In the genomic region with DNA sequence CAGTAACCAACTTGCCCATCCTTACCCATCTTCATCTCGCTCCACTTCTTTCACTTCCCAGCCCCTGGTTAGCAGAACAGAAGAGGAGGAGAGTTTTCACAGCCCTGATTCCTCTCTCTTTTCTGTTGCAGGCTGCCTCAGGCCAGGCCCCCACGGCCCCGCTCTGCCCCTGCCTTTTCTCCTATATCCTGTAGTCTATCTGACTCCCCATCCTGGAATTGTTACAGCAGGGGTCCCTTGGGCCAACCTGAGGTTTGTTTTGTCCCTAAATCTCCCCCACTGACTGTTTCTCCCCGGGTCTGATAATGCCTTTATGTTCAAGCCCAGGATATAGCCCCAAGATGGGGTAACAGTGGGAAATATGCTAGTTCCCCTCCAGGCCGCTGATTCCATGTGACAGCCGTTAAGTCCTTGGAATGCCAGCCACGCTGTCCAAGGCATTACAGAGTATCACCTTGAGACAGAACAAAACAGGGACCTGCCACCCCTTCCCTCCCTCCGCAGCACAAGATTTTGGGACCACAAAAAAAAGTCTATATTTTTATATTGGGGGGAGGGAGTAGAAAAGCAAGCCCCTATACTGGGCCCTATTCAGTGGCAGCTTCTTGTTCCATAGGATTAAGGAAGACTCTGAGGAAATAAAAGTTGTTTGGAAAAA, we compare ENCODE assay signal across 8 cellular contexts. TPM values are rescaled to one million over a fixed set of nuclear protein-coding genes. Genes with fewer than 3 reads are reported as not detected.
DNase-seq lines count a peak whose midpoint lies in the region; ATAC-seq and TF ChIP-seq lines count a peak whose summit lies in the region.

No MANE protein-coding gene starts in this region.

- H3K4me1 ChIP-seq in hepatocyte (ENCODE audit: insufficient read depth) (peaks cover 20% of the 10 kb centered on the region), spleen (peaks cover 30 to 82% (median 60%) of the 10 kb centered on the region in 6 donors)

- H3K9me3 Mint-ChIP-seq in HFFc6, result no peaks in the 10 kb centered on the region
- H3K9me3 Mint-ChIP-seq in activated CD8-positive, alpha-beta T cell treated with anti-CD3 and anti-CD28 coated beads for 36 hours, result no peaks in the 10 kb centered on the region

- H3K36me3 ChIP-seq in hepatocyte (replicated peaks; ENCODE audit: insufficient read depth, low read depth) (no peaks in the 10 kb centered on the region), spleen (peaks cover 0 to 52% (median 26%) of the 10 kb centered on the region in 6 donors)

- CTCF ChIA-PET in activated CD8-positive, alpha-beta T cell treated with anti-CD3 and anti-CD28 coated beads for 36 hours (lab: Charles Lee), result interaction anchor here (4.9 kb wide), 1 partner anchor 19 kb away, joined by 32 read pairs; a partner anchor contains a TSS

- no peaks in the 10 kb centered on the region for H3K9me2 ChIP-seq in hepatocyte (replicated peaks; ENCODE audit: insufficient read depth)

- H3K27me3 ChIP-seq in hepatocyte, result no peaks in the 10 kb centered on the region
- no peaks in the 10 kb centered on the region for H3K27me3 ChIP-seq in spleen (replicated peaks in 1 of 7)

- H3K9me3 ChIP-seq in hepatocyte (ENCODE audit: low read depth), result no peaks in the 10 kb centered on the region
- no peaks in the 10 kb centered on the region for H3K9me3 ChIP-seq in spleen

- H3K27ac ChIP-seq in hepatocyte (peak overlapping the region; percentile 97), spleen (peak overlapping the region in 4 of 8 donors; percentile 94 to 97 (median 96))

- H3K27me3 Mint-ChIP-seq in HFFc6 (ENCODE audit: insufficient read depth), result peaks cover 1% of the 10 kb centered on the region; the same call in 1 of the 2 replicates
- no peaks in the 10 kb centered on the region for H3K27me3 Mint-ChIP-seq in activated CD8-positive, alpha-beta T cell treated with anti-CD3 and anti-CD28 coated beads for 36 hours

- POLR2A ChIA-PET in activated CD8-positive, alpha-beta T cell treated with anti-CD3 and anti-CD28 coated beads for 36 hours (lab: Charles Lee), result interaction anchor here (1.2 to 3.1 kb wide), 3 partner anchors 15 to 27 kb away, joined by 3 to 8 read pairs (median 8); no protein-coding TSS in a partner anchor

- intact Hi-C loops in activated CD8-positive, alpha-beta T cell treated with anti-CD3 and anti-CD28 coated beads for 36 hours (cut with micrococcal nuclease), result no loop called here
- intact Hi-C loops in spleen (cut with DNase I; ENCODE audit: low total_unique reads), result no loop called here

- peaks cover 46% of the 10 kb centered on the region for H3K36me3 Mint-ChIP-seq in HFFc6 (ENCODE audit: low read depth)
- H3K36me3 Mint-ChIP-seq in activated CD8-positive, alpha-beta T cell treated with anti-CD3 and anti-CD28 coated beads for 36 hours (ENCODE audit: low read depth), result peaks cover 31% of the 10 kb centered on the region

- DNase-seq in HFFc6 (no peak), hepatocyte (ENCODE audit: low spot score) (no peak), spleen (peak; percentile 64), foreskin melanocyte (no peak), GM13976 (ENCODE audit: low spot score) (no peak)
- no peak for DNase-seq in activated CD8-positive, alpha-beta T cell treated with anti-CD3 and anti-CD28 coated beads for 36 hours
- DNase-seq in activated CD4-positive, alpha-beta T cell treated with anti-CD3 and anti-CD28 coated beads, Interleukin-2, amount 50 U/mL, for 1 hour, result no peak

- H3K27ac Mint-ChIP-seq in HFFc6, result peak overlapping the region; percentile 93
- H3K27ac Mint-ChIP-seq in activated CD8-positive, alpha-beta T cell treated with anti-CD3 and anti-CD28 coated beads for 36 hours, result peak overlapping the region; percentile 95

- ATAC-seq in activated CD8-positive, alpha-beta T cell treated with anti-CD3 and anti-CD28 coated beads for 36 hours, result no peak
- ATAC-seq in GM19455 (IDR thresholded peaks at IDR 0.05; ENCODE audit: unreplicated experiment), result no peak

- H3K79me2 ChIP-seq in hepatocyte, result peaks cover 37% of the 10 kb centered on the region

- WGBS in hepatocyte (ENCODE audit: low lambda C conversion rate, missing lambda C conversion rate), result 82% methylated on average over 8 of the region's 8 CpGs
- WGBS in spleen, 5 donors, result 77 to 88% (median 82%) methylated on average over 8 of the region's 8 CpGs

- no peak overlapping the region for H2AFZ ChIP-seq in hepatocyte

- peaks cover 14% of the 10 kb centered on the region for H4K20me1 ChIP-seq in hepatocyte (ENCODE audit: insufficient read depth, poor library complexity, severe bottlenecking)

- TF ChIP-seq CTCF in HFFc6 (IDR thresholded peaks at IDR 0.05) (no peak), hepatocyte (IDR thresholded peaks at IDR 0.05; ENCODE audit: poor library complexity) (no peak), spleen (IDR thresholded peaks at IDR 0.05 in 8 of 11, conservative IDR thresholded peaks at IDR 0.05 in 3 of 11) (no peak), GM13976 (IDR thresholded peaks at IDR 0.05; ENCODE audit: borderline replicate concordance, control extremely low read depth, extremely low read depth, insufficient read depth, missing control alignments) (no peak)
- no peak for TF ChIP-seq CTCF in activated CD8-positive, alpha-beta T cell treated with anti-CD3 and anti-CD28 coated beads for 36 hours (IDR thresholded peaks at IDR 0.05)

- H3K4me1 Mint-ChIP-seq in HFFc6 (ENCODE audit: low read depth), result peaks cover 49% of the 10 kb centered on the region
- peaks cover 64% of the 10 kb centered on the region for H3K4me1 Mint-ChIP-seq in activated CD8-positive, alpha-beta T cell treated with anti-CD3 and anti-CD28 coated beads for 36 hours (ENCODE audit: low read depth)

- H3K4me3 ChIP-seq in hepatocyte, result peak overlapping the region; percentile 94
- H3K4me3 ChIP-seq in spleen, result peak overlapping the region in 7 of 8 donors; percentile 85 to 94 (median 89)

- H3K4me2 ChIP-seq in hepatocyte, result peak overlapping the region; percentile 94

- in situ Hi-C loops in GM13976 (cut with MboI; ENCODE audit: low sequenced_read_pairs, unreplicated experiment), result no loop called here

- TF ChIP-seq POLR2A in spleen (IDR thresholded peaks at IDR 0.05), result no peak

- H3K4me3 Mint-ChIP-seq in HFFc6, result peak overlapping the region; percentile 99
- H3K4me3 Mint-ChIP-seq in activated CD8-positive, alpha-beta T cell treated with anti-CD3 and anti-CD28 coated beads for 36 hours, result peak overlapping the region; percentile 98

RNA-seq across cellular contexts. Expression of a gene that starts 1.4 kb away (rescaled TPM):
- 100 to 1,000 TPM; 500 to 565 (median 548) TPM for total RNA-seq in HFFc6 (2021; fragmentation: NEBNext Ultra II Directional; extraction: Animal tissue kit (Norgen Biotek cat#: 25700))
- total RNA-seq in activated CD8-positive, alpha-beta T cell treated with anti-CD3 and anti-CD28 coated beads for 36 hours, result 100 to 1,000 TPM; 257 to 262 TPM
- total RNA-seq in hepatocyte (364 and 380 TPM in 2 replicates), spleen (100 to 1,000 TPM; 197 to 292 (median 235) TPM)
- polyA plus RNA-seq in hepatocyte (839 and 872 TPM in 2 replicates), spleen (100 to 1,000 TPM; 418 to 556 (median 523) TPM)

RNA-seq across cellular contexts. Expression of a gene that starts 8.3 kb away (rescaled TPM):
- total RNA-seq in HFFc6 (2021; fragmentation: NEBNext Ultra II Directional; extraction: Animal tissue kit (Norgen Biotek cat#: 25700)), result 100 to 1,000 TPM; 144 to 208 (median 183) TPM
- under 1 TPM; 0.61 to 0.63 TPM for total RNA-seq in activated CD8-positive, alpha-beta T cell treated with anti-CD3 and anti-CD28 coated beads for 36 hours
- total RNA-seq in hepatocyte, result 59.6 and 80.8 TPM in 2 replicates
- polyA plus RNA-seq in hepatocyte, result 109 and 128 TPM in 2 replicates
- total RNA-seq in spleen, result 100 to 1,000 TPM in 6 of 7 donors, 10 to 100 TPM in 1; 62.5 to 152 (median 112) TPM
- polyA plus RNA-seq in spleen, result 10 to 100 TPM; 18.3 to 71.4 (median 40.7) TPM

RNA-seq across cellular contexts. Expression of a gene that starts 16.5 kb away (rescaled TPM):
- 1 to 10 TPM; 1.0 to 1.7 (median 1.6) TPM for total RNA-seq in HFFc6 (2021; fragmentation: NEBNext Ultra II Directional; extraction: Animal tissue kit (Norgen Biotek cat#: 25700))
- total RNA-seq in activated CD8-positive, alpha-beta T cell treated with anti-CD3 and anti-CD28 coated beads for 36 hours, result 1 to 10 TPM; 6.7 to 9.5 TPM
- total RNA-seq in hepatocyte, result 26.1 and 28.7 TPM in 2 replicates
- 57.7 and 73.1 TPM in 2 replicates for polyA plus RNA-seq in hepatocyte
- total RNA-seq in spleen, result 1 to 10 TPM; 3.3 to 8.3 (median 3.6) TPM
- polyA plus RNA-seq in spleen, result 1 to 10 TPM; 3.3 to 6.4 (median 4.4) TPM

RNA-seq across cellular contexts. Expression of a gene that starts 18.6 kb away (rescaled TPM):
- 10 to 100 TPM; 23.5 to 31.4 (median 28.6) TPM for total RNA-seq in HFFc6 (2021; fragmentation: NEBNext Ultra II Directional; extraction: Animal tissue kit (Norgen Biotek cat#: 25700))
- 10 to 100 TPM; 12.2 to 16.4 TPM for total RNA-seq in activated CD8-positive, alpha-beta T cell treated with anti-CD3 and anti-CD28 coated beads for 36 hours
- 12.9 and 13.8 TPM in 2 replicates for total RNA-seq in hepatocyte
- 20.2 and 24.9 TPM in 2 replicates for polyA plus RNA-seq in hepatocyte
- total RNA-seq in spleen, result 10 to 100 TPM; 11.6 to 18.6 (median 14.9) TPM
- 10 to 100 TPM in 1 of 3 donors, 1 to 10 TPM in 2; 7.1 to 10.5 (median 8.0) TPM for polyA plus RNA-seq in spleen

RNA-seq across cellular contexts. Expression of a gene that starts 37.3 kb away (rescaled TPM):
- 100 to 1,000 TPM; 119 to 162 (median 144) TPM for total RNA-seq in HFFc6 (2021; fragmentation: NEBNext Ultra II Directional; extraction: Animal tissue kit (Norgen Biotek cat#: 25700))
- total RNA-seq in activated CD8-positive, alpha-beta T cell treated with anti-CD3 and anti-CD28 coated beads for 36 hours, result 10 to 100 TPM; 54.1 to 58.9 TPM
- 40.2 and 50.4 TPM in 2 replicates for total RNA-seq in hepatocyte
- 75.9 and 100 TPM in 2 replicates for polyA plus RNA-seq in hepatocyte
- 10 to 100 TPM; 56.1 to 93.1 (median 73.0) TPM for total RNA-seq in spleen
- polyA plus RNA-seq in spleen, result 10 to 100 TPM; 22.3 to 48.9 (median 26.8) TPM

Comparison
In these comparisons a context has a peak if more than half of its experiments do, and no peak if none do; other contexts are left out.
1. RNA of a gene that starts 8.3 kb away (total RNA-seq): 144 to 208 TPM in HFFc6, 62.5 to 152 TPM in spleen and 59.6 to 80.8 TPM in hepatocyte; 0.61 to 0.63 TPM in activated CD8-positive, alpha-beta T cell treated with anti-CD3 and anti-CD28 coated beads for 36 hours; every median in the first group is over 10 times any median in the second.